In the genomic region with DNA sequence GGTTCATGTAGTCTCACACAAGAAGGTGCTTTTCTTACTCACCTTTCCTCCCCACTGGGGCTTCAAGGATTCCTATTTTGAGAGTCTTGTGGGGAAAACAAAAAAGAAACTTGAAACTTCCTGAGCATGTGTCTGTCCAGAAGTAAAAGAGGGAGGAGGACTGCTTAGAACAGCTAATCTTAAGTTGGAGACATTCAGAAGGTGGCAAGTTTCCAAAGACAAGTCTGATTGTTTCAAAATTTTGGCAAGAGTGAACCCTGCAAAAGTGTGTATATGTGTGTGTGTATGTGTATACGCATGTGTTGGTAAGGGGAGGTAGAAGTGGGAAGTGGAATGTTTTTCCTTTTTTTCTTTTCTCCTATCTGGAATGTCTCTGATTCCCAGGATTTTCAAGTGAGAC, we compare ENCODE assay signal across 1 cellular context.
TF ChIP-seq lines count a peak whose summit lies in the region.

No MANE protein-coding gene starts in this region.

TF ChIP-seq in IMR-90, 13 proteins besides CTCF, POLR2A, EP300 and RAD21 (continued from another document):
- TF ChIP-seq ELK1 (IDR thresholded peaks at IDR 0.05; ENCODE audit: borderline replicate concordance, low read depth, low read length) (no peak), BHLHE40 (IDR thresholded peaks at IDR 0.05; ENCODE audit: low read depth, low read length) (no peak), CHD1 (IDR thresholded peaks at IDR 0.05; ENCODE audit: low read depth, low read length) (no peak)
